ENCODE assay signal across 36 cellular contexts in the genomic region with DNA sequence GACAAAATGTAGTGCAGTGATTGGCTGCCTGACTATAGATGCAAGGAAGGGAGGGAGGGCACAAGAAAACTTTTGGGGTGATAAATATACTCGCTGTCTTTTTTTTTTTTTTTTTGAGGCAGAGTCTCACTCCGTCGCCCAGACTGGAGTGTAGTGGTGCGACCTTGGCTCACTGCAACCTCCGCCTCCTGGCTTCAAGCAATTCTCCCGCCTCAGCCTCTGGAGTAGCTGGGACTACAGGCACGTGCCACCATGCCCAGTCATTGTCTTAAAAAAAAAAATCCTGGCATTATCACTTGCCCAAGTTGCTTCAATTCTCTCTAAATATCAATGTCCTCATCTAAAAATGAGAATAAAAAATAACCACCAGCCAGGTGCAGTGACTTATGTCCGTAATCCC. TPM values are rescaled to one million over a fixed set of nuclear protein-coding genes. Genes with fewer than 3 reads are reported as not detected.
"Had no signal": no experiment of that assay in that cellular context is flagged by ENCODE, and none has a peak within 500 bp of the region (broad histone marks: within the 10 kb centered on the region; RNA-seq: fewer than 3 reads in every experiment).

No MANE protein-coding gene starts in this region.

- H3K4me1 Mint-ChIP-seq: activated CD4-positive, alpha-beta memory T cell treated with anti-CD3 and anti-CD28 coated beads, Interleukin-2, amount 10 ng/mL, durations not matched to agents 7 days and 5 days; activated CD4-positive, alpha-beta T cell treated with anti-CD3 and anti-CD28 coated beads for 36 hours; activated CD8-positive, alpha-beta memory T cell treated with anti-CD3 and anti-CD28 coated beads, Interleukin-2, amount 10 ng/mL, durations not matched to agents 7 days and 5 days had no signal

- H3K36me3 Mint-ChIP-seq: activated CD4-positive, alpha-beta memory T cell treated with anti-CD3 and anti-CD28 coated beads for 36 hours; activated CD8-positive, alpha-beta memory T cell treated with anti-CD3 and anti-CD28 coated beads, Interleukin-2, amount 10 ng/mL, durations not matched to agents 7 days and 5 days; T-cell; WTC11 had no signal

- H3K27ac Mint-ChIP-seq: activated B cell treated with CpG ODN at 0.5 μM for 24 hours; activated CD4-positive, alpha-beta memory T cell treated with anti-CD3 and anti-CD28 coated beads for 36 hours; activated CD4-positive, alpha-beta memory T cell treated with anti-CD3 and anti-CD28 coated beads, Interleukin-2, amount 10 ng/mL, durations not matched to agents 7 days and 5 days; activated CD4-positive, alpha-beta T cell treated with anti-CD3 and anti-CD28 coated beads for 36 hours; activated CD4-positive, alpha-beta T cell treated with anti-CD3 and anti-CD28 coated beads, Interleukin-2, amount 10 ng/mL, durations not matched to agents 24 days and 14 days; activated CD4-positive, alpha-beta T cell treated with anti-CD3 and anti-CD28 coated beads, Interleukin-2, amount 10 ng/mL, durations not matched to agents 7 days and 5 days; activated CD8-positive, alpha-beta memory T cell treated with anti-CD3 and anti-CD28 coated beads, Interleukin-2, amount 10 ng/mL, durations not matched to agents 7 days and 5 days; activated CD8-positive, alpha-beta T cell treated with anti-CD3 and anti-CD28 coated beads for 36 hours; activated CD8-positive, alpha-beta T cell treated with anti-CD3 and anti-CD28 coated beads, Interleukin-2, amount 10 ng/mL, durations not matched to agents 7 days and 5 days; T-cell; T-helper 1 cell treated with Interleukin-12 subunit alpha and Interleukin-12 subunit beta and Interleukin-4 antibody, amounts not matched to agents 30 μg/mL and 1 μg/mL, for 36 hours; T-helper 17 cell; T-helper 2 cell treated with Interferon-gamma antibody and Interleukin-4, amounts not matched to agents 5 μg/mL and 100 μg/mL, for 36 hours; WTC11 had no signal

- H3K36me3 ChIP-seq: WERI-Rb-1 had no signal

- FAIRE-seq: TTC549 had no signal

- H3K9me3 Mint-ChIP-seq: activated B cell treated with CpG ODN at 0.5 μM for 24 hours; activated CD4-positive, alpha-beta memory T cell treated with anti-CD3 and anti-CD28 coated beads for 36 hours; activated CD4-positive, alpha-beta memory T cell treated with anti-CD3 and anti-CD28 coated beads, Interleukin-2, amount 10 ng/mL, durations not matched to agents 7 days and 5 days; activated CD4-positive, alpha-beta T cell treated with anti-CD3 and anti-CD28 coated beads, Interleukin-2, amount 10 ng/mL, durations not matched to agents 24 days and 14 days; activated CD4-positive, alpha-beta T cell treated with anti-CD3 and anti-CD28 coated beads, Interleukin-2, amount 10 ng/mL, durations not matched to agents 7 days and 5 days; activated CD8-positive, alpha-beta T cell treated with anti-CD3 and anti-CD28 coated beads for 36 hours; T-cell; T-helper 1 cell treated with Interleukin-12 subunit alpha and Interleukin-12 subunit beta and Interleukin-4 antibody, amounts not matched to agents 30 μg/mL and 1 μg/mL, for 36 hours; T-helper 2 cell treated with Interferon-gamma antibody and Interleukin-4, amounts not matched to agents 5 μg/mL and 100 μg/mL, for 36 hours; WTC11 had no signal

- H3K27me3 Mint-ChIP-seq: T-helper 17 cell had no signal

- DNase-seq: activated B cell treated with CpG ODN at 0.5 μM for 24 hours; activated CD4-positive, alpha-beta memory T cell treated with anti-CD3 and anti-CD28 coated beads for 36 hours; activated CD4-positive, alpha-beta memory T cell treated with anti-CD3 and anti-CD28 coated beads, Interleukin-2, amount 10 ng/mL, durations not matched to agents 7 days and 5 days; activated CD4-positive, alpha-beta T cell treated with anti-CD3 and anti-CD28 coated beads for 1 hour; activated CD4-positive, alpha-beta T cell treated with anti-CD3 and anti-CD28 coated beads for 36 hours; activated CD4-positive, alpha-beta T cell treated with anti-CD3 and anti-CD28 coated beads for 4 hours; activated CD4-positive, alpha-beta T cell treated with anti-CD3 and anti-CD28 coated beads for 48 hours; activated CD4-positive, alpha-beta T cell treated with anti-CD3 and anti-CD28 coated beads, Interleukin-2, amount 10 ng/mL, durations not matched to agents 24 days and 14 days; activated CD4-positive, alpha-beta T cell treated with anti-CD3 and anti-CD28 coated beads, Interleukin-2, amount 10 ng/mL, durations not matched to agents 7 days and 5 days; activated CD4-positive, alpha-beta T cell treated with anti-CD3 and anti-CD28 coated beads, Interleukin-2, amount 50 U/mL, for 1 hour; activated CD4-positive, alpha-beta T cell treated with anti-CD3 and anti-CD28 coated beads, Interleukin-2, amount 50 U/mL, for 4 hours; activated CD4-positive, alpha-beta T cell treated with anti-CD3 and anti-CD28 coated beads, Interleukin-2, amount 50 U/mL, for 48 hours; activated CD4-positive, CD25-positive, alpha-beta regulatory T cell; activated CD4-positive, CD25-positive, alpha-beta regulatory T cell treated with anti-CD3 and anti-CD28 coated beads, Interleukin-2, amount 50 U/mL, for 72 hours; activated CD8-positive, alpha-beta memory T cell treated with anti-CD3 and anti-CD28 coated beads for 24 hours; activated CD8-positive, alpha-beta memory T cell treated with anti-CD3 and anti-CD28 coated beads, Interleukin-2, amount 10 ng/mL, durations not matched to agents 7 days and 5 days; activated CD8-positive, alpha-beta memory T cell treated with anti-CD3 and anti-CD28 coated beads, Interleukin-2, amount 50 U/mL, for 4 hours; activated CD8-positive, alpha-beta memory T cell treated with anti-CD3 and anti-CD28 coated beads, Interleukin-2, amount 50 U/mL, for 48 hours; activated CD8-positive, alpha-beta T cell treated with anti-CD3 and anti-CD28 coated beads for 36 hours; activated CD8-positive, alpha-beta T cell treated with anti-CD3 and anti-CD28 coated beads, Interleukin-2, amount 10 ng/mL, durations not matched to agents 7 days and 5 days; activated T-cell treated with anti-CD3 and anti-CD28 coated beads for 4 hours; T-cell; T-helper 1 cell; T-helper 17 cell; T-helper 2 cell; T-helper 9 cell; T1000; WERI-Rb-1 had no signal

- ATAC-seq: activated CD4-positive, alpha-beta T cell treated with anti-CD3 and anti-CD28 coated beads for 36 hours; activated CD4-positive, CD25-positive, alpha-beta regulatory T cell treated with anti-CD3 and anti-CD28 coated beads, Interleukin-2, amount 50 U/mL, for 24 hours; activated CD8-positive, alpha-beta memory T cell treated with anti-CD3 and anti-CD28 coated beads, Interleukin-2, amount 10 ng/mL, durations not matched to agents 7 days and 5 days; activated CD8-positive, alpha-beta T cell treated with anti-CD3 and anti-CD28 coated beads for 36 hours; activated CD8-positive, alpha-beta T cell treated with anti-CD3 and anti-CD28 coated beads, Interleukin-2, amount 10 ng/mL, durations not matched to agents 7 days and 5 days; T-cell; T-helper 17 cell; WTC11 had no signal

- H3K27ac ChIP-seq: VCaP, WERI-Rb-1 had no signal

- H3K4me3 Mint-ChIP-seq: activated B cell treated with CpG ODN at 0.5 μM for 24 hours; activated CD4-positive, alpha-beta memory T cell treated with anti-CD3 and anti-CD28 coated beads for 36 hours; activated CD4-positive, alpha-beta memory T cell treated with anti-CD3 and anti-CD28 coated beads, Interleukin-2, amount 10 ng/mL, durations not matched to agents 7 days and 5 days; activated CD4-positive, alpha-beta T cell treated with anti-CD3 and anti-CD28 coated beads for 36 hours; activated CD4-positive, alpha-beta T cell treated with anti-CD3 and anti-CD28 coated beads, Interleukin-2, amount 10 ng/mL, durations not matched to agents 24 days and 14 days; activated CD4-positive, alpha-beta T cell treated with anti-CD3 and anti-CD28 coated beads, Interleukin-2, amount 10 ng/mL, durations not matched to agents 7 days and 5 days; activated CD8-positive, alpha-beta memory T cell treated with anti-CD3 and anti-CD28 coated beads, Interleukin-2, amount 10 ng/mL, durations not matched to agents 7 days and 5 days; activated CD8-positive, alpha-beta T cell treated with anti-CD3 and anti-CD28 coated beads for 36 hours; activated CD8-positive, alpha-beta T cell treated with anti-CD3 and anti-CD28 coated beads, Interleukin-2, amount 10 ng/mL, durations not matched to agents 7 days and 5 days; T-cell; T-helper 1 cell treated with Interleukin-12 subunit alpha and Interleukin-12 subunit beta and Interleukin-4 antibody, amounts not matched to agents 30 μg/mL and 1 μg/mL, for 36 hours; T-helper 17 cell; T-helper 2 cell treated with Interferon-gamma antibody and Interleukin-4, amounts not matched to agents 5 μg/mL and 100 μg/mL, for 36 hours; WTC11 had no signal

RNA-seq across cellular contexts. Expression of a gene that starts 7.6 kb away (rescaled TPM):
- total RNA-seq: activated CD4-positive, alpha-beta memory T cell treated with anti-CD3 and anti-CD28 coated beads, Interleukin-2, amount 10 ng/mL, durations not matched to agents 7 days and 5 days; activated CD4-positive, alpha-beta T cell treated with anti-CD3 and anti-CD28 coated beads, Interleukin-2, amount 10 ng/mL, durations not matched to agents 7 days and 5 days; activated CD8-positive, alpha-beta memory T cell treated with anti-CD3 and anti-CD28 coated beads, Interleukin-2, amount 10 ng/mL, durations not matched to agents 7 days and 5 days; T-helper 1 cell treated with Interleukin-12 subunit alpha and Interleukin-12 subunit beta and Interleukin-4 antibody, amounts not matched to agents 30 ng/mL and 1 ng/mL, for 36 hours; T-helper 17 cell; T-helper 2 cell treated with Interferon-gamma antibody and Interleukin-4, amounts not matched to agents 100 ng/mL and 5 ng/mL, for 36 hours had no signal
